Comparison of ENCODE assay signal across 9 cellular contexts in genomic region chr1:6496890-6497214, GRCh38. TPM values are rescaled to one million over a fixed set of nuclear protein-coding genes. Genes with fewer than 3 reads are reported as not detected.
DNase-seq lines count a peak whose midpoint lies in the region; ATAC-seq and TF ChIP-seq lines count a peak whose summit lies in the region.
"Had no signal": no experiment of that assay in that cellular context is flagged by ENCODE, and none has a peak within 500 bp of the region (broad histone marks: within the 10 kb centered on the region; RNA-seq: fewer than 3 reads in every experiment).

No MANE protein-coding gene starts in this region.

- H3K36me3 ChIP-seq in left ventricle myocardium inferior (no peaks in the 10 kb centered on the region), uterus (no peaks in the 10 kb centered on the region), thyroid gland (no peaks in the 10 kb centered on the region)

- H3K27me3 ChIP-seq in left ventricle myocardium inferior (ENCODE audit: low read depth), result no peaks in the 10 kb centered on the region
- no peaks in the 10 kb centered on the region for H3K27me3 ChIP-seq in uterus
- H3K27me3 ChIP-seq in thyroid gland, result no peaks in the 10 kb centered on the region

- H3K4me3 ChIP-seq in left ventricle myocardium inferior, result peak overlapping the region; percentile 79
- H3K4me3 ChIP-seq in uterus, result peak overlapping the region; percentile 44 to 50
- H3K4me3 ChIP-seq in thyroid gland (replicated peaks in 1 of 3), result peak overlapping the region in 1 of 3 donors; percentile 63

- H3K9me3 Mint-ChIP-seq in chondrocyte (ENCODE audit: low read depth) (no peaks in the 10 kb centered on the region), mesothelial cell of epicardium (no peaks in the 10 kb centered on the region)

- H3K9me3 ChIP-seq in left ventricle myocardium inferior (replicated peaks) (no peaks in the 10 kb centered on the region), uterus (no peaks in the 10 kb centered on the region), thyroid gland (no peaks in the 10 kb centered on the region)

- H3K27ac ChIP-seq in left ventricle myocardium inferior (replicated peaks) (peak overlapping the region; percentile 79), uterus (peak overlapping the region; percentile 20 to 49), thyroid gland (peak overlapping the region in 1 of 3 donors; percentile 58)

- no peak for TF ChIP-seq POLR2A in uterus (IDR thresholded peaks at IDR 0.05)
- no peak for TF ChIP-seq POLR2A in thyroid gland (IDR thresholded peaks at IDR 0.05)

- ATAC-seq in left ventricle myocardium superior, result no peak

- DNase-seq in left ventricle myocardium inferior (peak; percentile 16), left ventricle myocardium superior (no peak), chondrocyte (ENCODE audit: low spot score) (no peak), mesothelial cell of epicardium (ENCODE audit: low spot score in 2 of 2, unreplicated experiment in 2 of 2) (no peak), uterus (no peak), T-helper 1 cell (no peak), activated gamma-delta T cell (lab: John Stamatoyannopoulos, UW) (no peak), thyroid gland (no peak)
- DNase-seq: DMS153 had no signal

- H3K4me1 Mint-ChIP-seq in chondrocyte (ENCODE audit: low read depth), result peaks cover 60% of the 10 kb centered on the region
- peaks cover 32% of the 10 kb centered on the region for H3K4me1 Mint-ChIP-seq in mesothelial cell of epicardium

- H3K27me3 Mint-ChIP-seq in chondrocyte (ENCODE audit: low read depth) (no peaks in the 10 kb centered on the region), mesothelial cell of epicardium (ENCODE audit: low read depth) (no peaks in the 10 kb centered on the region)

- peaks cover 94% of the 10 kb centered on the region for H3K4me1 ChIP-seq in left ventricle myocardium inferior
- H3K4me1 ChIP-seq in uterus, result peaks cover 0 to 5% of the 10 kb centered on the region in 2 donors
- peaks cover 12 to 42% of the 10 kb centered on the region in 2 donors for H3K4me1 ChIP-seq in thyroid gland

- TF ChIP-seq CTCF in left ventricle myocardium inferior (IDR thresholded peaks at IDR 0.05; ENCODE audit: borderline replicate concordance), result no peak
- no peak for TF ChIP-seq CTCF in chondrocyte (IDR thresholded peaks at IDR 0.05)
- TF ChIP-seq CTCF in mesothelial cell of epicardium (IDR thresholded peaks at IDR 0.05; ENCODE audit: unreplicated experiment), result no peak
- no peak for TF ChIP-seq CTCF in uterus (IDR thresholded peaks at IDR 0.05)
- no peak for TF ChIP-seq CTCF in thyroid gland (IDR thresholded peaks at IDR 0.05)

- H3K36me3 Mint-ChIP-seq in chondrocyte (ENCODE audit: low read depth) (no peaks in the 10 kb centered on the region), mesothelial cell of epicardium (no peaks in the 10 kb centered on the region)

- intact Hi-C loops in left ventricle myocardium inferior (cut with micrococcal nuclease) (no loop called here), left ventricle myocardium superior (cut with micrococcal nuclease) (no loop called here), uterus (cut with DNase I; ENCODE audit: low total_unique reads) (loop anchor here (10.0 kb wide), 1 partner anchor 148 kb away; no protein-coding TSS in a partner anchor), thyroid gland (cut with DNase I) (no loop called here)

- H3K27ac Mint-ChIP-seq in chondrocyte (ENCODE audit: unreplicated experiment) (peak overlapping the region; percentile 27), mesothelial cell of epicardium (no peak overlapping the region)

- H3K4me3 Mint-ChIP-seq in chondrocyte (ENCODE audit: unreplicated experiment) (peak overlapping the region; percentile 75), mesothelial cell of epicardium (peak overlapping the region; percentile 75)

- 0% methylated on average over 2 of the region's 21 CpGs; no CpG with 5 or more reads in 1 of the 2 donors for WGBS in thyroid gland, 2 donors

RNA-seq across cellular contexts. Expression of gene PLEKHG5, which starts 5.4 kb away (rescaled TPM):
- total RNA-seq in left ventricle myocardium inferior (16.2 TPM), left ventricle myocardium superior (16.9 TPM), chondrocyte (32.4 to 50.5 TPM (median 33.6 TPM) in 3 replicates), mesothelial cell of epicardium (49.3 to 51.2 TPM (median 50.7 TPM) in 3 replicates), uterus (10 to 100 TPM in 2 of 4 donors, 1 to 10 TPM in 2; 2.6 to 23.7 (median 8.2) TPM), thyroid gland (10 to 100 TPM in 1 of 4 donors, 1 to 10 TPM in 3; 5.8 to 12.0 (median 8.4) TPM)

RNA-seq across cellular contexts. Expression of gene TNFRSF25, which starts 30.9 kb away (rescaled TPM):
- total RNA-seq in left ventricle myocardium inferior (12.6 TPM), left ventricle myocardium superior (10.8 TPM), chondrocyte (20.1 to 32.4 TPM (median 21.4 TPM) in 3 replicates), mesothelial cell of epicardium (38.9 to 41.6 TPM (median 39.4 TPM) in 3 replicates), uterus (10 to 100 TPM in 1 of 4 donors, 1 to 10 TPM in 3; 1.0 to 11.1 (median 4.8) TPM), thyroid gland (10 to 100 TPM in 3 of 4 donors, 1 to 10 TPM in 1; 2.2 to 18.9 (median 10.7) TPM)

RNA-seq across cellular contexts. Expression of gene NOL9, which starts 57.5 kb away (rescaled TPM):
- total RNA-seq in left ventricle myocardium inferior (13.4 TPM), left ventricle myocardium superior (12.9 TPM), chondrocyte (24.0 to 32.3 TPM (median 27.0 TPM) in 3 replicates), mesothelial cell of epicardium (37.5 to 44.4 TPM (median 37.9 TPM) in 3 replicates), uterus (10 to 100 TPM in 2 of 4 donors, 1 to 10 TPM in 2; 4.7 to 44.8 (median 23.7) TPM), thyroid gland (10 to 100 TPM; 20.1 to 41.6 (median 23.6) TPM)

RNA-seq across cellular contexts. Expression of gene TAS1R1, which starts 58.3 kb away (rescaled TPM):
- total RNA-seq in left ventricle myocardium inferior (not detected), left ventricle myocardium superior (not detected), chondrocyte (not detected in 3 replicates), mesothelial cell of epicardium (not detected in 3 replicates), uterus (not detected), thyroid gland (not detected)
